In genomic region chr11:19410032-19410431, GRCh38 we compare ENCODE assay signal across 19 cellular contexts.
A peak's percentile ranks its signal among the peaks of the same experiment; 100 is the strongest.
DNase-seq lines count a peak whose midpoint lies in the region; ATAC-seq and TF ChIP-seq lines count a peak whose summit lies in the region.
"Had no signal": no experiment of that assay in that cellular context is flagged by ENCODE, and none has a peak within 500 bp of the region (broad histone marks: within the 10 kb centered on the region; RNA-seq: fewer than 3 reads in every experiment).

No MANE protein-coding gene starts in this region.

- DNase-seq in glutamatergic neuron (no peak), midbrain (lab: John Stamatoyannopoulos, UW) (no peak), NCI-H345 treated with DMSO at 0.1 percent for 48 hours (lab: John Stamatoyannopoulos, UW; ENCODE audit: unreplicated experiment) (no peak), amygdala (lab: John Stamatoyannopoulos, UW) (no peak)
- DNase-seq: activated CD8-positive, alpha-beta memory T cell treated with anti-CD3 and anti-CD28 coated beads, Interleukin-2, amount 50 U/mL, for 4 hours; Calu3; colonic mucosa; GDM1; immature natural killer cell; MM.1S; naive thymus-derived CD8-positive, alpha-beta T cell; NCI-H1930; NCI-H524 treated with DMSO at 0.1 percent for 48 hours; psoas muscle had no signal

- peaks cover 8% of the 10 kb centered on the region for H3K36me3 Mint-ChIP-seq in glutamatergic neuron (ENCODE audit: unreplicated experiment)
- H3K36me3 Mint-ChIP-seq: immature natural killer cell; naive thymus-derived CD8-positive, alpha-beta T cell had no signal

- peak overlapping the region; percentile 21 for H3K4me3 Mint-ChIP-seq in glutamatergic neuron (ENCODE audit: unreplicated experiment)
- H3K4me3 Mint-ChIP-seq: immature natural killer cell; naive thymus-derived CD8-positive, alpha-beta T cell had no signal

- H3K4me1 Mint-ChIP-seq in glutamatergic neuron (ENCODE audit: low read depth, unreplicated experiment): peaks cover 39% of the 10 kb centered on the region
- H3K4me1 Mint-ChIP-seq: naive thymus-derived CD8-positive, alpha-beta T cell had no signal

- peak; percentile 49 for ATAC-seq in GM18519 (IDR thresholded peaks at IDR 0.05; ENCODE audit: low FRiP score, unreplicated experiment)
- ATAC-seq in GM21381 (IDR thresholded peaks at IDR 0.05; ENCODE audit: unreplicated experiment): peak; percentile 65
- ATAC-seq in HG02884 (IDR thresholded peaks at IDR 0.05; ENCODE audit: unreplicated experiment): peak; percentile 83
- no peak for ATAC-seq in HG03196 (IDR thresholded peaks at IDR 0.05; ENCODE audit: unreplicated experiment)
- ATAC-seq: HepG2; naive thymus-derived CD8-positive, alpha-beta T cell; psoas muscle had no signal

- H3K27me3 Mint-ChIP-seq in glutamatergic neuron (ENCODE audit: unreplicated experiment): peaks cover 2% of the 10 kb centered on the region

- no peak for TF ChIP-seq CTCF in glutamatergic neuron (IDR thresholded peaks at IDR 0.05; ENCODE audit: partially characterized antibody, unreplicated experiment)

- H3K27ac Mint-ChIP-seq in glutamatergic neuron (ENCODE audit: unreplicated experiment): no peak overlapping the region
- H3K27ac Mint-ChIP-seq: naive thymus-derived CD8-positive, alpha-beta T cell had no signal

- peaks cover 19% of the 10 kb centered on the region for H3K9me3 Mint-ChIP-seq in glutamatergic neuron (ENCODE audit: unreplicated experiment)
